In genomic region chr10:63583909-63584747, GRCh38 we compare ENCODE assay signal across 1 cellular context.
TF ChIP-seq lines count a peak whose summit lies in the region.

No MANE protein-coding gene starts in this region.

TF ChIP-seq in GM23338, 12 proteins besides CTCF, POLR2A, EP300 and RAD21 (continued from another document):
- no peak for TF ChIP-seq ZNF462 (CRISPR knock-in tag; IDR thresholded peaks at IDR 0.05)
- no peak for TF ChIP-seq ZNF331 (CRISPR knock-in tag; IDR thresholded peaks at IDR 0.05; ENCODE audit: low read depth)
- TF ChIP-seq, protein P1, sequence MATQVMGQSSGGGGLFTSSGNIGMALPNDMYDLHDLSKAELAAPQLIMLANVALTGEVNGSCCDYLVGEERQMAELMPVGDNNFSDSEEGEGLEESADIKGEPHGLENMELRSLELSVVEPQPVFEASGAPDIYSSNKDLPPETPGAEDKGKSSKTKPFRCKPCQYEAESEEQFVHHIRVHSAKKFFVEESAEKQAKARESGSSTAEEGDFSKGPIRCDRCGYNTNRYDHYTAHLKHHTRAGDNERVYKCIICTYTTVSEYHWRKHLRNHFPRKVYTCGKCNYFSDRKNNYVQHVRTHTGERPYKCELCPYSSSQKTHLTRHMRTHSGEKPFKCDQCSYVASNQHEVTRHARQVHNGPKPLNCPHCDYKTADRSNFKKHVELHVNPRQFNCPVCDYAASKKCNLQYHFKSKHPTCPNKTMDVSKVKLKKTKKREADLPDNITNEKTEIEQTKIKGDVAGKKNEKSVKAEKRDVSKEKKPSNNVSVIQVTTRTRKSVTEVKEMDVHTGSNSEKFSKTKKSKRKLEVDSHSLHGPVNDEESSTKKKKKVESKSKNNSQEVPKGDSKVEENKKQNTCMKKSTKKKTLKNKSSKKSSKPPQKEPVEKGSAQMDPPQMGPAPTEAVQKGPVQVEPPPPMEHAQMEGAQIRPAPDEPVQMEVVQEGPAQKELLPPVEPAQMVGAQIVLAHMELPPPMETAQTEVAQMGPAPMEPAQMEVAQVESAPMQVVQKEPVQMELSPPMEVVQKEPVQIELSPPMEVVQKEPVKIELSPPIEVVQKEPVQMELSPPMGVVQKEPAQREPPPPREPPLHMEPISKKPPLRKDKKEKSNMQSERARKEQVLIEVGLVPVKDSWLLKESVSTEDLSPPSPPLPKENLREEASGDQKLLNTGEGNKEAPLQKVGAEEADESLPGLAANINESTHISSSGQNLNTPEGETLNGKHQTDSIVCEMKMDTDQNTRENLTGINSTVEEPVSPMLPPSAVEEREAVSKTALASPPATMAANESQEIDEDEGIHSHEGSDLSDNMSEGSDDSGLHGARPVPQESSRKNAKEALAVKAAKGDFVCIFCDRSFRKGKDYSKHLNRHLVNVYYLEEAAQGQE (IDR thresholded peaks at IDR 0.05; ENCODE audit: unreplicated experiment): no peak
- TF ChIP-seq NANOG (IDR thresholded peaks at IDR 0.05; ENCODE audit: borderline replicate concordance): no peak
- TF ChIP-seq JUNB (IDR thresholded peaks at IDR 0.05; ENCODE audit: unreplicated experiment): no peak
- no peak for TF ChIP-seq EZH2phosphoT487 (IDR thresholded peaks at IDR 0.05; ENCODE audit: unreplicated experiment)
- no peak for TF ChIP-seq STAT1 (IDR thresholded peaks at IDR 0.05; ENCODE audit: unreplicated experiment)
- TF ChIP-seq, protein P2, sequence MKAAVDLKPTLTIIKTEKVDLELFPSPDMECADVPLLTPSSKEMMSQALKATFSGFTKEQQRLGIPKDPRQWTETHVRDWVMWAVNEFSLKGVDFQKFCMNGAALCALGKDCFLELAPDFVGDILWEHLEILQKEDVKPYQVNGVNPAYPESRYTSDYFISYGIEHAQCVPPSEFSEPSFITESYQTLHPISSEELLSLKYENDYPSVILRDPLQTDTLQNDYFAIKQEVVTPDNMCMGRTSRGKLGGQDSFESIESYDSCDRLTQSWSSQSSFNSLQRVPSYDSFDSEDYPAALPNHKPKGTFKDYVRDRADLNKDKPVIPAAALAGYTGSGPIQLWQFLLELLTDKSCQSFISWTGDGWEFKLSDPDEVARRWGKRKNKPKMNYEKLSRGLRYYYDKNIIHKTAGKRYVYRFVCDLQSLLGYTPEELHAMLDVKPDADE (IDR thresholded peaks at IDR 0.05): no peak
- TF ChIP-seq POLR2AphosphoS5 (IDR thresholded peaks at IDR 0.05; ENCODE audit: low read depth): no peak
